Comparison of ENCODE assay signal across 8 cellular contexts in the genomic region with DNA sequence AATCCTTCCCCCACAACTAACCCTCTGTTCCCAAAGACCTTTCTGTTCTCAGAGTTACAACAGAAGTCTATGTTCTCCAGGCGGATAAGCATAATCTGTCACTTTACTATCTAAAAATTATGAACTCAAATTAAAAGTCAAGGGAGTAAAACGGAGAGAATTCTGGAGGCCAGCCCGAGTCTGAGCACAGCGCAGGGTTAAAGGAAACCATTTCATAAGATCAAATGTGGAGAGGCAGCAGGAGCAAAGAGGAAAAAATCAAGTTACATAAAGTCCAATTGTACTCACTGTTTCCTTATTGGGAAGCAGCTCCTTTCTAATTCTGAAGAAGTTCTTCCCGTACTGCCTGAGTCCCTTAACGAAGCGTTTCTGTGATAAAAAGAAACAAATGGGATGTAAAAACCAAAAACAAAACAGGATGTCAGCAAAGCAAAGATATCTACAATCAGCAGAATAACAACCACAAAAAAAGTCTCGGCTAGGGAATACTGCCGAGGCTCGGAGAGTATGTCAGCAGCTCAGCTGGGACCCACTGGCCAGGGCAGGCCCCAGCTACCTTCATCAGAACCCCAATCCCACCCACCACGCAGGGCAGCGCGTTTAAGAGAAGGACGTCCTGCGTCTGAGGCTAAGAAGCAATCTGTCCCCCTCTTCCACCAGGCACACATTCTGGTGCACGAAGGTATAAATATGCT.
DNase-seq lines count a peak whose midpoint lies in the region; ATAC-seq and TF ChIP-seq lines count a peak whose summit lies in the region.

No MANE protein-coding gene starts in this region.

- peaks cover 98% of the 10 kb centered on the region for H4K20me1 ChIP-seq in BLaER1

- TF ChIP-seq CTCF in colonic mucosa (IDR thresholded peaks at IDR 0.05) (no peak), lower lobe of right lung (IDR thresholded peaks at IDR 0.05) (no peak), vagina (IDR thresholded peaks at IDR 0.05) (no peak)

- H3K4me1 ChIP-seq in BLaER1 (peaks cover 83% of the 10 kb centered on the region), colonic mucosa (peaks cover 16% of the 10 kb centered on the region), lower lobe of right lung (peaks cover 65% of the 10 kb centered on the region), vagina (peaks cover 50% of the 10 kb centered on the region)

- DNase-seq in MG63 (peak; percentile 15), colonic mucosa (no peak), lower lobe of right lung (no peak), vagina (ENCODE audit: extremely low spot score in 2 of 2) (no peak), NCI-H2227 treated with DMSO at 0.1 percent for 48 hours (lab: John Stamatoyannopoulos, UW) (no peak)

- H3K27me3 ChIP-seq in BLaER1 (no peaks in the 10 kb centered on the region), MG63 (no peaks in the 10 kb centered on the region), colonic mucosa (no peaks in the 10 kb centered on the region), lower lobe of right lung (ENCODE audit: low read depth) (no peaks in the 10 kb centered on the region), vagina (no peaks in the 10 kb centered on the region)

- H3K4me2 ChIP-seq in BLaER1, result peak overlapping the region; percentile 97

- intact Hi-C loops in colonic mucosa (cut with DNase I) (no loop called here), lower lobe of right lung (cut with DNase I) (no loop called here), vagina (cut with DNase I) (no loop called here)

- H3K36me3 ChIP-seq in BLaER1 (peaks cover 35% of the 10 kb centered on the region), MG63 (peaks cover 46% of the 10 kb centered on the region), colonic mucosa (no peaks in the 10 kb centered on the region), lower lobe of right lung (peaks cover 33% of the 10 kb centered on the region), vagina (no peaks in the 10 kb centered on the region)

- H3K4me3 ChIP-seq in BLaER1 (peak overlapping the region; percentile 81), MG63 (peak overlapping the region; percentile 82), colonic mucosa (peak overlapping the region; percentile 70), lower lobe of right lung (peak overlapping the region; percentile 71), vagina (peak overlapping the region; percentile 71 to 83)

- H3K9me3 ChIP-seq in BLaER1 (no peaks in the 10 kb centered on the region), MG63 (no peaks in the 10 kb centered on the region), colonic mucosa (no peaks in the 10 kb centered on the region), lower lobe of right lung (no peaks in the 10 kb centered on the region), vagina (no peaks in the 10 kb centered on the region)

- H3K27ac ChIP-seq in BLaER1 (peak overlapping the region; percentile 78), colonic mucosa (peak overlapping the region; percentile 95), lower lobe of right lung (peak overlapping the region; percentile 94), vagina (peak overlapping the region; percentile 99)

- peak in 1 of 2 donors; percentile 44 for ATAC-seq in lower lobe of right lung
- ATAC-seq in GM19397 (IDR thresholded peaks at IDR 0.05; ENCODE audit: unreplicated experiment), result no peak
- no peak for ATAC-seq in HG02623 (IDR thresholded peaks at IDR 0.05; ENCODE audit: unreplicated experiment)

- no peak for TF ChIP-seq POLR2A in vagina (IDR thresholded peaks at IDR 0.05)

- peak overlapping the region; percentile 81 for H3K9ac ChIP-seq in BLaER1
- H3K9ac ChIP-seq in colonic mucosa (ENCODE audit: low read depth in 2 of 2, low read length in 2 of 2), result peak overlapping the region; percentile 91 to 93
